In the genomic region with DNA sequence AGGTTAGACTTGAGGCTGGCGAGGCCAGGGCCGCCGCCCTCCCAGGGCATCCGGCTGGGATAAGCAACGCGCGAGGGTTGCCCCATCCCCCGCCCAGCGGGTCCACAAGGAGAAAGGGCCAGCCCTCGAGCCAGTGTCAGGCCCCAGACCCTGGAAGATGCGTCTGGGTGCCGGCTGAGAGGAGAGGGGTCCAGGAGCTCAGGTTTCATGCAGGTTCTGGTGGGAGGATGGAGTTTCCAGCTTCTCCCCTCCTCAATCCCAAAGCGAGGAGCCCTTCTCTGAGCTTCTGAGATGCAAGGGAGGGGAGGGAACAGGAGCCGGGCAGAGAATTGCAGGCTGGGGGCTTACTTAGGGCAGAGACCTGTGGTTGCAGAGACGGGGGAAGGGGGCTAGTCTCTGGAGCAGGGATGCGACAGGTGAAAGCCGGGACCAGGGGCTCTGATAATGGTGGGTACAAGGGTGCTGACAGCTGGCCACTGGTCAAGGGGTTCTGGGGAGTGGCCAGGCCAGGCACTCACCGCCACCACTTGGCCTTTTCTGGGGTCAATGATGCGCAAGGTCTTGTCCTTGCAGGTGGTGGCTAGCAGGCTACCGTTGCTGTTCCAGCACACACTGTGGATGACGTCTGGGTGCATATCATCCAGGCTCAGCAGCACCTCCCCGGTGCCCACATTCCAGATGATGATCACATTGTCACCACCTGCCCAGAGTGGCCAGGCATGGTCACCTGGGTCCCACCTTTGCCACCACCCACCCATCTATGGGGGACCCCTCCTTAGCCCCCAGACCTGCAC, we compare ENCODE assay signal across 8 cellular contexts. TPM values are rescaled to one million over a fixed set of nuclear protein-coding genes. Genes with fewer than 3 reads are reported as not detected.
DNase-seq lines count a peak whose midpoint lies in the region; ATAC-seq lines count a peak whose summit lies in the region.

No MANE protein-coding gene starts in this region.

- peaks cover 2% of the 10 kb centered on the region for H3K36me3 Mint-ChIP-seq in activated CD4-positive, alpha-beta T cell treated with anti-CD3 and anti-CD28 coated beads for 36 hours (ENCODE audit: low read depth)
- H3K36me3 Mint-ChIP-seq in activated CD4-positive, alpha-beta memory T cell treated with anti-CD3 and anti-CD28 coated beads, Interleukin-2, amount 10 ng/mL, durations not matched to agents 7 days and 5 days (ENCODE audit: low read depth) = no peaks in the 10 kb centered on the region
- peaks cover 0 to 3% of the 10 kb centered on the region in 2 donors for H3K36me3 Mint-ChIP-seq in stimulated activated naive B cell treated with anti-CD40 and anti-IgM and Interleukin-4, amounts not matched to agents 10 μg/mL and 1 μg/mL and 100 μg/mL, for 72 hours

- H3K4me1 Mint-ChIP-seq in activated CD4-positive, alpha-beta T cell treated with anti-CD3 and anti-CD28 coated beads for 36 hours = peaks cover 54% of the 10 kb centered on the region
- peaks cover 65% of the 10 kb centered on the region for H3K4me1 Mint-ChIP-seq in activated CD4-positive, alpha-beta memory T cell treated with anti-CD3 and anti-CD28 coated beads, Interleukin-2, amount 10 ng/mL, durations not matched to agents 7 days and 5 days
- H3K4me1 Mint-ChIP-seq in stimulated activated naive B cell treated with anti-CD40 and anti-IgM and Interleukin-4, amounts not matched to agents 10 μg/mL and 1 μg/mL and 100 μg/mL, for 72 hours = peaks cover 53 to 93% of the 10 kb centered on the region in 2 donors

- no peak for DNase-seq in activated CD4-positive, alpha-beta T cell treated with anti-CD3 and anti-CD28 coated beads for 36 hours
- DNase-seq in activated CD4-positive, alpha-beta T cell treated with anti-CD3 and anti-CD28 coated beads, Interleukin-2, amount 50 U/mL, for 48 hours = no peak
- no peak for DNase-seq in activated CD4-positive, alpha-beta memory T cell treated with anti-CD3 and anti-CD28 coated beads, Interleukin-2, amount 10 ng/mL, durations not matched to agents 7 days and 5 days
- no peak for DNase-seq in stimulated activated naive B cell treated with anti-CD40 and anti-IgM and Interleukin-4, amounts not matched to agents 10 μg/mL and 1 μg/mL and 100 μg/mL, for 72 hours
- DNase-seq in NCI-H1930 (lab: John Stamatoyannopoulos, UW) = no peak

- H3K27ac Mint-ChIP-seq in activated CD4-positive, alpha-beta T cell treated with anti-CD3 and anti-CD28 coated beads for 36 hours = no peak overlapping the region
- peak overlapping the region; percentile 40 for H3K27ac Mint-ChIP-seq in activated CD4-positive, alpha-beta memory T cell treated with anti-CD3 and anti-CD28 coated beads, Interleukin-2, amount 10 ng/mL, durations not matched to agents 7 days and 5 days
- no peak overlapping the region for H3K27ac Mint-ChIP-seq in stimulated activated naive B cell treated with anti-CD40 and anti-IgM and Interleukin-4, amounts not matched to agents 10 μg/mL and 1 μg/mL and 100 μg/mL, for 72 hours

- H3K9me3 Mint-ChIP-seq in activated CD4-positive, alpha-beta T cell treated with anti-CD3 and anti-CD28 coated beads for 36 hours (ENCODE audit: low read depth) = no peaks in the 10 kb centered on the region
- H3K9me3 Mint-ChIP-seq in activated CD4-positive, alpha-beta memory T cell treated with anti-CD3 and anti-CD28 coated beads, Interleukin-2, amount 10 ng/mL, durations not matched to agents 7 days and 5 days = no peaks in the 10 kb centered on the region
- no peaks in the 10 kb centered on the region for H3K9me3 Mint-ChIP-seq in stimulated activated naive B cell treated with anti-CD40 and anti-IgM and Interleukin-4, amounts not matched to agents 10 μg/mL and 1 μg/mL and 100 μg/mL, for 72 hours

- ATAC-seq in activated CD4-positive, alpha-beta T cell treated with anti-CD3 and anti-CD28 coated beads for 36 hours = no peak
- ATAC-seq in stimulated activated naive B cell treated with anti-CD40 and anti-IgM and Interleukin-4, amounts not matched to agents 10 μg/mL and 1 μg/mL and 100 μg/mL, for 72 hours (replicated peaks) = no peak
- ATAC-seq in GM19324 (IDR thresholded peaks at IDR 0.05; ENCODE audit: low FRiP score, unreplicated experiment) = no peak
- no peak for ATAC-seq in GM19397 (IDR thresholded peaks at IDR 0.05; ENCODE audit: unreplicated experiment)

- intact Hi-C loops in activated CD4-positive, alpha-beta T cell treated with anti-CD3 and anti-CD28 coated beads for 36 hours (cut with DNase I, micrococcal nuclease) = loop anchor here (1.0 to 10.0 kb wide), 4 partner anchors 144 to 894 kb away; partner anchors contain the start of genes NEK8 (in 1 of the 2), PHF12 (in 1 of the 2) and TLCD1 (in 1 of the 2)

- peaks cover 2% of the 10 kb centered on the region for H3K27me3 Mint-ChIP-seq in activated CD4-positive, alpha-beta T cell treated with anti-CD3 and anti-CD28 coated beads for 36 hours
- peaks cover 24% of the 10 kb centered on the region for H3K27me3 Mint-ChIP-seq in activated CD4-positive, alpha-beta memory T cell treated with anti-CD3 and anti-CD28 coated beads, Interleukin-2, amount 10 ng/mL, durations not matched to agents 7 days and 5 days
- peaks cover 17 to 32% of the 10 kb centered on the region in 2 donors for H3K27me3 Mint-ChIP-seq in stimulated activated naive B cell treated with anti-CD40 and anti-IgM and Interleukin-4, amounts not matched to agents 10 μg/mL and 1 μg/mL and 100 μg/mL, for 72 hours

- peak overlapping the region; percentile 75 for H3K4me3 Mint-ChIP-seq in activated CD4-positive, alpha-beta T cell treated with anti-CD3 and anti-CD28 coated beads for 36 hours
- peak overlapping the region; percentile 75 for H3K4me3 Mint-ChIP-seq in activated CD4-positive, alpha-beta memory T cell treated with anti-CD3 and anti-CD28 coated beads, Interleukin-2, amount 10 ng/mL, durations not matched to agents 7 days and 5 days
- H3K4me3 Mint-ChIP-seq in stimulated activated naive B cell treated with anti-CD40 and anti-IgM and Interleukin-4, amounts not matched to agents 10 μg/mL and 1 μg/mL and 100 μg/mL, for 72 hours = peak overlapping the region; percentile 85 to 87

- POLR2A ChIA-PET in activated CD4-positive, alpha-beta T cell treated with anti-CD3 and anti-CD28 coated beads for 36 hours (lab: Charles Lee) = interaction anchor here (0.6 to 1.8 kb wide), 4 partner anchors 26 to 337 kb away, joined by 4 to 10 read pairs (median 6); partner anchors contain the start of genes ANKRD13B and SSH2
- POLR2A ChIA-PET in activated CD4-positive, alpha-beta memory T cell treated with anti-CD3 and anti-CD28 coated beads, Interleukin-2, amount 10 ng/mL, durations not matched to agents 7 days and 5 days (lab: Charles Lee) = interaction anchor here (0.8 to 6.4 kb wide), 19 partner anchors 9 to 437 kb away, joined by 3 to 107 read pairs (median 20); partner anchors contain the start of genes ABHD15, ANKRD13B, GIT1 and SSH2

- peak overlapping the region; percentile 53 for H3K4me3 ChIP-seq in iPS-18c (ENCODE audit: insufficient read depth, low read depth, low read length)

- peaks cover 2% of the 10 kb centered on the region for H3K9me3 ChIP-seq in iPS-18c (ENCODE audit: control insufficient read depth, insufficient read depth, low read length)

- CTCF ChIA-PET in activated CD4-positive, alpha-beta T cell treated with anti-CD3 and anti-CD28 coated beads for 36 hours (lab: Charles Lee) = interaction anchor here (0.7 to 4.3 kb wide), 35 partner anchors 9 to 380 kb away, joined by 3 to 93 read pairs (median 5); partner anchors contain the start of genes ABHD15, ANKRD13B, SSH2 and TP53I13
- CTCF ChIA-PET in activated CD4-positive, alpha-beta memory T cell treated with anti-CD3 and anti-CD28 coated beads, Interleukin-2, amount 10 ng/mL, durations not matched to agents 7 days and 5 days (lab: Charles Lee) = interaction anchor here (0.6 to 5.0 kb wide), 35 partner anchors 9 to 507 kb away, joined by 3 to 64 read pairs (median 6); partner anchors contain the start of genes ABHD15, ANKRD13B, SSH2 and TP53I13

RNA-seq across cellular contexts. Expression of gene CORO6, which starts 4.2 kb away (rescaled TPM):
- 10 to 100 TPM; 13.9 to 14.2 TPM for total RNA-seq in activated CD4-positive, alpha-beta T cell treated with anti-CD3 and anti-CD28 coated beads for 36 hours
- total RNA-seq in activated CD4-positive, alpha-beta memory T cell treated with anti-CD3 and anti-CD28 coated beads, Interleukin-2, amount 10 ng/mL, durations not matched to agents 7 days and 5 days = 1 to 10 TPM; 5.3 to 5.6 TPM

RNA-seq across cellular contexts. Expression of gene ANKRD13B, which starts 25.5 kb away (rescaled TPM):
- total RNA-seq in activated CD4-positive, alpha-beta T cell treated with anti-CD3 and anti-CD28 coated beads for 36 hours = 10 to 100 TPM; 17.3 to 20.2 TPM
- 10 to 100 TPM; 11.3 to 13.6 TPM for total RNA-seq in activated CD4-positive, alpha-beta memory T cell treated with anti-CD3 and anti-CD28 coated beads, Interleukin-2, amount 10 ng/mL, durations not matched to agents 7 days and 5 days

RNA-seq across cellular contexts. Expression of gene GIT1, which starts 29.0 kb away (rescaled TPM):
- total RNA-seq in activated CD4-positive, alpha-beta T cell treated with anti-CD3 and anti-CD28 coated beads for 36 hours = 10 to 100 TPM; 60.5 to 74.1 TPM
- 10 to 100 TPM; 76.6 to 80.4 TPM for total RNA-seq in activated CD4-positive, alpha-beta memory T cell treated with anti-CD3 and anti-CD28 coated beads, Interleukin-2, amount 10 ng/mL, durations not matched to agents 7 days and 5 days

RNA-seq across cellular contexts. Expression of gene TP53I13, which starts 50.0 kb away (rescaled TPM):
- 10 to 100 TPM; 37.7 to 41.5 TPM for total RNA-seq in activated CD4-positive, alpha-beta T cell treated with anti-CD3 and anti-CD28 coated beads for 36 hours
- total RNA-seq in activated CD4-positive, alpha-beta memory T cell treated with anti-CD3 and anti-CD28 coated beads, Interleukin-2, amount 10 ng/mL, durations not matched to agents 7 days and 5 days = 100 to 1,000 TPM; 112 to 118 TPM

RNA-seq across cellular contexts. Expression of gene ABHD15, which starts 51.6 kb away (rescaled TPM):
- 1 to 10 TPM; 7.2 to 8.6 TPM for total RNA-seq in activated CD4-positive, alpha-beta T cell treated with anti-CD3 and anti-CD28 coated beads for 36 hours
- total RNA-seq in activated CD4-positive, alpha-beta memory T cell treated with anti-CD3 and anti-CD28 coated beads, Interleukin-2, amount 10 ng/mL, durations not matched to agents 7 days and 5 days = 10 to 100 TPM; 18.5 to 19.3 TPM
